In genomic region chr11:87769626-87770025, GRCh38 we compare ENCODE assay signal across 27 cellular contexts.
"Had no signal": no experiment of that assay in that cellular context is flagged by ENCODE, and none has a peak within 500 bp of the region (broad histone marks: within the 10 kb centered on the region; RNA-seq: fewer than 3 reads in every experiment).

No MANE protein-coding gene starts in this region.

- H3K9me3 Mint-ChIP-seq: stimulated activated naive B cell treated with anti-CD40 and anti-IgM and Interleukin-4, amounts not matched to agents 10 μg/mL and 1 μg/mL and 100 μg/mL, for 72 hours; stimulated activated naive CD8-positive, alpha-beta T cell treated with anti-CD3 and anti-CD28 coated beads, Interleukin-15, amount 100 ng/mL, for 72 hours; type B pancreatic cell had no signal

- ATAC-seq: stimulated activated effector memory CD8-positive, alpha-beta T cell treated with anti-CD3 and anti-CD28 coated beads, Interleukin-12 subunit alpha, Interleukin-12 subunit beta, amount 100 ng/mL, for 72 hours; stimulated activated memory B cell treated with anti-CD40 and anti-IgM and Interleukin-4, amounts not matched to agents 10 μg/mL and 1 μg/mL and 100 μg/mL, for 72 hours; stimulated activated naive B cell treated with anti-CD40 and anti-IgM and Interleukin-4, amounts not matched to agents 10 μg/mL and 1 μg/mL and 100 μg/mL, for 72 hours; stimulated activated naive CD8-positive, alpha-beta T cell treated with anti-CD3 and anti-CD28 coated beads, Interleukin-15, amount 100 ng/mL, for 72 hours; stimulated activated naive CD8-positive, alpha-beta T cell treated with anti-CD3 and anti-CD28 coated beads, Interleukin-15, Interleukin-2, amounts not matched to agents 100 U/mL and 50 U/mL, for 24 hours had no signal

- DNase-seq: stimulated activated CD4-positive, alpha-beta T cell treated with anti-CD3 and anti-CD28 coated beads, Interleukin-2, amount 100 ng/mL, for 48 hours; stimulated activated CD4-positive, alpha-beta T cell treated with anti-CD3 and anti-CD28 coated beads, Interleukin-4, amount 100 ng/mL, for 1 hour; stimulated activated CD4-positive, alpha-beta T cell treated with anti-CD3 and anti-CD28 coated beads, Interleukin-4, amount 100 ng/mL, for 24 hours; stimulated activated CD4-positive, alpha-beta T cell treated with anti-CD3 and anti-CD28 coated beads, Interleukin-4, amount 100 ng/mL, for 4 hours; stimulated activated CD8-positive, alpha-beta memory T cell treated with anti-CD3 and anti-CD28 coated beads, Interleukin-4, amount 100 ng/mL, for 48 hours; stimulated activated naive B cell treated with anti-CD40 and anti-IgM and Interleukin-4, amounts not matched to agents 10 μg/mL and 1 μg/mL and 100 μg/mL, for 72 hours; stimulated activated naive CD4-positive, alpha-beta T cell; stimulated activated naive CD4-positive, alpha-beta T cell treated with Interleukin-2 at 50 U/mL for 16 hours; stimulated activated naive CD8-positive, alpha-beta T cell treated with anti-CD3 and anti-CD28 coated beads, Interleukin-15, amount 100 ng/mL, for 72 hours; stimulated activated naive CD8-positive, alpha-beta T cell treated with anti-CD3 and anti-CD28 coated beads, Interleukin-15, Interleukin-2, amounts not matched to agents 100 U/mL and 50 U/mL, for 24 hours; stomach; substantia nigra; testis; thyroid gland; tibial artery; transverse colon; trophoblast cell; upper lobe of left lung; uterus had no signal

- H3K4me3 Mint-ChIP-seq: stimulated activated effector memory CD8-positive, alpha-beta T cell treated with anti-CD3 and anti-CD28 coated beads, Interleukin-12 subunit alpha, Interleukin-12 subunit beta, amount 100 ng/mL, for 72 hours; stimulated activated memory B cell treated with anti-CD40 and anti-IgM and Interleukin-4, amounts not matched to agents 10 μg/mL and 1 μg/mL and 100 μg/mL, for 72 hours; stimulated activated naive B cell treated with anti-CD40 and anti-IgM and Interleukin-4, amounts not matched to agents 10 μg/mL and 1 μg/mL and 100 μg/mL, for 72 hours; stimulated activated naive CD8-positive, alpha-beta T cell treated with anti-CD3 and anti-CD28 coated beads, Interleukin-15, amount 100 ng/mL, for 72 hours; stimulated activated naive CD8-positive, alpha-beta T cell treated with anti-CD3 and anti-CD28 coated beads, Interleukin-15, Interleukin-2, amounts not matched to agents 100 ng/mL and 50 ng/mL, for 24 hours; type B pancreatic cell had no signal

- H3K4me3 ChIP-seq: stomach, suprapubic skin, testis, thoracic aorta, thyroid gland, tibial artery, tibial nerve, transverse colon, upper lobe of left lung, uterus, vagina had no signal

- H3K27me3 Mint-ChIP-seq: stimulated activated memory B cell treated with anti-CD40 and anti-IgM and Interleukin-4, amounts not matched to agents 10 μg/mL and 1 μg/mL and 100 μg/mL, for 72 hours; stimulated activated naive B cell treated with anti-CD40 and anti-IgM and Interleukin-4, amounts not matched to agents 10 μg/mL and 1 μg/mL and 100 μg/mL, for 72 hours; stimulated activated naive CD8-positive, alpha-beta T cell treated with anti-CD3 and anti-CD28 coated beads, Interleukin-15, amount 100 ng/mL, for 72 hours; type B pancreatic cell had no signal

- H3K27me3 ChIP-seq: stomach, suprapubic skin, testis, thyroid gland, tibial artery, tibial nerve, transverse colon, uterus, vagina had no signal

- H3K27ac Mint-ChIP-seq: stimulated activated effector memory CD8-positive, alpha-beta T cell treated with anti-CD3 and anti-CD28 coated beads, Interleukin-12 subunit alpha, Interleukin-12 subunit beta, amount 100 ng/mL, for 72 hours; stimulated activated memory B cell treated with anti-CD40 and anti-IgM and Interleukin-4, amounts not matched to agents 10 μg/mL and 1 μg/mL and 100 μg/mL, for 72 hours; stimulated activated naive B cell treated with anti-CD40 and anti-IgM and Interleukin-4, amounts not matched to agents 10 μg/mL and 1 μg/mL and 100 μg/mL, for 72 hours; stimulated activated naive CD8-positive, alpha-beta T cell treated with anti-CD3 and anti-CD28 coated beads, Interleukin-15, amount 100 ng/mL, for 72 hours; stimulated activated naive CD8-positive, alpha-beta T cell treated with anti-CD3 and anti-CD28 coated beads, Interleukin-15, Interleukin-2, amounts not matched to agents 100 ng/mL and 50 ng/mL, for 24 hours; type B pancreatic cell had no signal

- H3K36me3 Mint-ChIP-seq: stimulated activated effector memory CD8-positive, alpha-beta T cell treated with anti-CD3 and anti-CD28 coated beads, Interleukin-12 subunit alpha, Interleukin-12 subunit beta, amount 100 ng/mL, for 72 hours; stimulated activated memory B cell treated with anti-CD40 and anti-IgM and Interleukin-4, amounts not matched to agents 10 μg/mL and 1 μg/mL and 100 μg/mL, for 72 hours; stimulated activated naive B cell treated with anti-CD40 and anti-IgM and Interleukin-4, amounts not matched to agents 10 μg/mL and 1 μg/mL and 100 μg/mL, for 72 hours; type B pancreatic cell had no signal

- H3K36me3 ChIP-seq: stomach, suprapubic skin, thoracic aorta, thyroid gland, tibial artery, tibial nerve, transverse colon, upper lobe of left lung, uterus, vagina had no signal

- H3K4me1 ChIP-seq: stomach, suprapubic skin, thyroid gland, tibial artery, tibial nerve, transverse colon, upper lobe of left lung, uterus, vagina had no signal

- H3K4me1 Mint-ChIP-seq: stimulated activated effector memory CD8-positive, alpha-beta T cell treated with anti-CD3 and anti-CD28 coated beads, Interleukin-12 subunit alpha, Interleukin-12 subunit beta, amount 100 ng/mL, for 72 hours; stimulated activated memory B cell treated with anti-CD40 and anti-IgM and Interleukin-4, amounts not matched to agents 10 μg/mL and 1 μg/mL and 100 μg/mL, for 72 hours; stimulated activated naive B cell treated with anti-CD40 and anti-IgM and Interleukin-4, amounts not matched to agents 10 μg/mL and 1 μg/mL and 100 μg/mL, for 72 hours; stimulated activated naive CD8-positive, alpha-beta T cell treated with anti-CD3 and anti-CD28 coated beads, Interleukin-15, amount 100 ng/mL, for 72 hours had no signal

- H3K9me3 ChIP-seq: stomach, suprapubic skin, testis, thoracic aorta, thyroid gland, tibial artery, tibial nerve, transverse colon, upper lobe of left lung, uterus, vagina had no signal

- H3K27ac ChIP-seq: stomach, suprapubic skin, testis, thoracic aorta, thyroid gland, tibial artery, tibial nerve, transverse colon, upper lobe of left lung, uterus, vagina had no signal
